In genomic region chr11:62883677-62884076, GRCh38 we compare ENCODE assay signal across 7 cellular contexts. TPM values are rescaled to one million over a fixed set of nuclear protein-coding genes. Genes with fewer than 3 reads are reported as not detected.
DNase-seq lines count a peak whose midpoint lies in the region; ATAC-seq and TF ChIP-seq lines count a peak whose summit lies in the region.
"Had no signal": no experiment of that assay in that cellular context is flagged by ENCODE, and none has a peak within 500 bp of the region (broad histone marks: within the 10 kb centered on the region; RNA-seq: fewer than 3 reads in every experiment).

No MANE protein-coding gene starts in this region.

- no peaks in the 10 kb centered on the region for H3K27me3 ChIP-seq in CD4-positive, alpha-beta memory T cell (ENCODE audit: insufficient read depth, low read length)

- TF ChIP-seq CTCF in activated CD8-positive, alpha-beta T cell treated with anti-CD3 and anti-CD28 coated beads for 36 hours (IDR thresholded peaks at IDR 0.05), result no peak
- no peak for TF ChIP-seq CTCF in mesothelial cell of epicardium (IDR thresholded peaks at IDR 0.05; ENCODE audit: unreplicated experiment)

- peaks cover 52% of the 10 kb centered on the region for H3K4me1 ChIP-seq in CD4-positive, alpha-beta memory T cell (ENCODE audit: insufficient read depth, low read length)

- CTCF ChIA-PET in CD4-positive, alpha-beta memory T cell (lab: Charles Lee; ENCODE audit: partially characterized antibody), result interaction anchor here (0.5 to 3.6 kb wide), 7 partner anchors 8 to 98 kb away, joined by 3 to 17 read pairs (median 4); no protein-coding TSS in a partner anchor
- CTCF ChIA-PET in activated CD8-positive, alpha-beta T cell treated with anti-CD3 and anti-CD28 coated beads for 36 hours (lab: Charles Lee), result interaction anchor here (1.1 to 6.1 kb wide), 5 partner anchors 10 to 97 kb away, joined by 3 to 34 read pairs (median 4); no protein-coding TSS in a partner anchor

- peak overlapping the region; percentile 93 for H3K27ac ChIP-seq in CD4-positive, alpha-beta memory T cell (ENCODE audit: low read depth, low read length)

- POLR2A ChIA-PET in CD4-positive, alpha-beta memory T cell (lab: Charles Lee; ENCODE audit: partially characterized antibody), result interaction anchor here (1.1 to 7.2 kb wide), 4 partner anchors 22 to 292 kb away, joined by 3 to 138 read pairs (median 42); partner anchors contain the start of genes TMEM179B and TUT1
- POLR2A ChIA-PET in activated CD8-positive, alpha-beta T cell treated with anti-CD3 and anti-CD28 coated beads for 36 hours (lab: Charles Lee), result interaction anchor here (0.9 to 15.6 kb wide), 10 partner anchors 9 to 174 kb away, joined by 3 to 495 read pairs (median 4); partner anchors contain the start of genes TMEM179B and WDR74

- peaks cover 26 to 60% (median 42%) of the 10 kb centered on the region in 4 donors for H3K4me1 Mint-ChIP-seq in CD4-positive, alpha-beta memory T cell
- peaks cover 46% of the 10 kb centered on the region for H3K4me1 Mint-ChIP-seq in activated CD8-positive, alpha-beta T cell treated with anti-CD3 and anti-CD28 coated beads for 36 hours (ENCODE audit: low read depth)
- peaks cover 56% of the 10 kb centered on the region for H3K4me1 Mint-ChIP-seq in mesothelial cell of epicardium

- no peaks in the 10 kb centered on the region for H3K9me3 ChIP-seq in CD4-positive, alpha-beta memory T cell (ENCODE audit: control insufficient read depth in 1 of 2, low read length in 2 of 2)

- no peak for DNase-seq in CD4-positive, alpha-beta memory T cell
- no peak for DNase-seq in activated CD8-positive, alpha-beta T cell treated with anti-CD3 and anti-CD28 coated beads for 36 hours
- DNase-seq in mesothelial cell of epicardium (ENCODE audit: low spot score in 2 of 2, unreplicated experiment in 2 of 2), result no peak
- no peak for DNase-seq in NK-92 (lab: John Stamatoyannopoulos, UW; ENCODE audit: unreplicated experiment)
- no peak for DNase-seq in DMS79 treated with DMSO at 0.1 percent for 48 hours (lab: John Stamatoyannopoulos, UW)
- no peak for DNase-seq in A172 (ENCODE audit: low spot score)
- DNase-seq: NK-92 treated with Interleukin-12 subunit alpha and Interleukin-12 subunit beta, amount 100 ng/mL, for 24 hours had no signal

- H3K4me3 ChIP-seq in CD4-positive, alpha-beta memory T cell (ENCODE audit: low read length in 2 of 2), result no peak overlapping the region

- H3K9me3 Mint-ChIP-seq in CD4-positive, alpha-beta memory T cell, result no peaks in the 10 kb centered on the region
- H3K9me3 Mint-ChIP-seq in activated CD8-positive, alpha-beta T cell treated with anti-CD3 and anti-CD28 coated beads for 36 hours, result no peaks in the 10 kb centered on the region
- H3K9me3 Mint-ChIP-seq in mesothelial cell of epicardium, result no peaks in the 10 kb centered on the region

- intact Hi-C loops in CD4-positive, alpha-beta memory T cell (cut with micrococcal nuclease), result loop anchor here (5.0 to 10.0 kb wide), 2 partner anchors 489 to 1091 kb away; partner anchors contain the start of genes FEN1 and TMEM258
- intact Hi-C loops in activated CD8-positive, alpha-beta T cell treated with anti-CD3 and anti-CD28 coated beads for 36 hours (cut with micrococcal nuclease), result loop anchor here (5.0 kb wide), 1 partner anchor 96 kb away; the partner anchor contains the start of gene TMEM179B

- peaks cover 56 to 77% of the 10 kb centered on the region in 2 donors for H3K36me3 Mint-ChIP-seq in CD4-positive, alpha-beta memory T cell
- H3K36me3 Mint-ChIP-seq in activated CD8-positive, alpha-beta T cell treated with anti-CD3 and anti-CD28 coated beads for 36 hours (ENCODE audit: low read depth), result peaks cover 90% of the 10 kb centered on the region
- peaks cover 29% of the 10 kb centered on the region for H3K36me3 Mint-ChIP-seq in mesothelial cell of epicardium

- H3K4me3 Mint-ChIP-seq in CD4-positive, alpha-beta memory T cell, result peak overlapping the region in 5 of 8 donors; percentile 18 to 100 (median 93)
- peak overlapping the region; percentile 99 for H3K4me3 Mint-ChIP-seq in activated CD8-positive, alpha-beta T cell treated with anti-CD3 and anti-CD28 coated beads for 36 hours
- peak overlapping the region; percentile 99 for H3K4me3 Mint-ChIP-seq in mesothelial cell of epicardium

- no peaks in the 10 kb centered on the region for H3K27me3 Mint-ChIP-seq in CD4-positive, alpha-beta memory T cell
- no peaks in the 10 kb centered on the region for H3K27me3 Mint-ChIP-seq in activated CD8-positive, alpha-beta T cell treated with anti-CD3 and anti-CD28 coated beads for 36 hours
- no peaks in the 10 kb centered on the region for H3K27me3 Mint-ChIP-seq in mesothelial cell of epicardium (ENCODE audit: low read depth)

- peak overlapping the region; percentile 47 to 100 (median 87) for H3K27ac Mint-ChIP-seq in CD4-positive, alpha-beta memory T cell
- H3K27ac Mint-ChIP-seq in activated CD8-positive, alpha-beta T cell treated with anti-CD3 and anti-CD28 coated beads for 36 hours, result peak overlapping the region; percentile 100
- H3K27ac Mint-ChIP-seq in mesothelial cell of epicardium, result peak overlapping the region; percentile 100

- no peak for ATAC-seq in activated CD8-positive, alpha-beta T cell treated with anti-CD3 and anti-CD28 coated beads for 36 hours

- peaks cover 60% of the 10 kb centered on the region for H3K36me3 ChIP-seq in CD4-positive, alpha-beta memory T cell (ENCODE audit: insufficient read depth, low read length)

RNA-seq across cellular contexts. Expression of gene SLC3A2, which starts 3.0 kb away (rescaled TPM):
- total RNA-seq in CD4-positive, alpha-beta memory T cell, result 100 to 1,000 TPM; 205 to 215 TPM
- polyA plus RNA-seq in CD4-positive, alpha-beta memory T cell, result 100 to 1,000 TPM; 157 to 226 TPM
- total RNA-seq in activated CD8-positive, alpha-beta T cell treated with anti-CD3 and anti-CD28 coated beads for 36 hours, result 100 to 1,000 TPM; 299 to 315 TPM
- total RNA-seq in mesothelial cell of epicardium, result 205 to 212 TPM (median 208 TPM) in 3 replicates
- total RNA-seq in A172 (2014; rRNA removed; shearing (Covaris generic)), result 198 and 207 TPM in 2 replicates

RNA-seq across cellular contexts. Expression of gene CHRM1, which starts 37.5 kb away (rescaled TPM):
- total RNA-seq in CD4-positive, alpha-beta memory T cell, result not detected
- not detected for polyA plus RNA-seq in CD4-positive, alpha-beta memory T cell
- total RNA-seq in activated CD8-positive, alpha-beta T cell treated with anti-CD3 and anti-CD28 coated beads for 36 hours, result not detected
- 0.09 to 0.72 TPM (median 0.11 TPM) in 3 replicates for total RNA-seq in mesothelial cell of epicardium
- 0.02 TPM in 1 of 2 replicates, not detected in the other for total RNA-seq in A172 (2014; rRNA removed; shearing (Covaris generic))

RNA-seq across cellular contexts. Expression of gene WDR74, which starts 44.3 kb away (rescaled TPM):
- 10 to 100 TPM; 79.3 to 82.2 TPM for total RNA-seq in CD4-positive, alpha-beta memory T cell
- 10 to 100 TPM; 33.9 to 50.8 TPM for polyA plus RNA-seq in CD4-positive, alpha-beta memory T cell
- total RNA-seq in activated CD8-positive, alpha-beta T cell treated with anti-CD3 and anti-CD28 coated beads for 36 hours, result 10 to 100 TPM; 96.5 to 99.3 TPM
- 59.3 to 63.7 TPM (median 62.1 TPM) in 3 replicates for total RNA-seq in mesothelial cell of epicardium
- total RNA-seq in A172 (2014; rRNA removed; shearing (Covaris generic)), result 92.4 and 104 TPM in 2 replicates

RNA-seq across cellular contexts. Expression of gene TEX54, which starts 51.0 kb away (rescaled TPM):
- not detected for total RNA-seq in CD4-positive, alpha-beta memory T cell
- polyA plus RNA-seq in CD4-positive, alpha-beta memory T cell, result 1 to 10 TPM; 1.3 to 1.9 TPM
- total RNA-seq in activated CD8-positive, alpha-beta T cell treated with anti-CD3 and anti-CD28 coated beads for 36 hours, result not detected
- total RNA-seq in mesothelial cell of epicardium, result not detected in 3 replicates
- total RNA-seq in A172 (2014; rRNA removed; shearing (Covaris generic)), result not detected in 2 replicates

RNA-seq across cellular contexts. Expression of gene STX5, which starts 51.8 kb away (rescaled TPM):
- 10 to 100 TPM; 66.0 to 67.9 TPM for total RNA-seq in CD4-positive, alpha-beta memory T cell
- 10 to 100 TPM; 30.4 to 31.8 TPM for polyA plus RNA-seq in CD4-positive, alpha-beta memory T cell
- total RNA-seq in activated CD8-positive, alpha-beta T cell treated with anti-CD3 and anti-CD28 coated beads for 36 hours, result 10 to 100 TPM; 22.0 to 22.8 TPM
- 55.2 to 57.9 TPM (median 55.8 TPM) in 3 replicates for total RNA-seq in mesothelial cell of epicardium
- total RNA-seq in A172 (2014; rRNA removed; shearing (Covaris generic)), result 28.0 and 33.8 TPM in 2 replicates
